1 cellular context compared by ENCODE assay signal in genomic region chr7:157233677-157234076, GRCh38.
TF ChIP-seq lines count a peak whose summit lies in the region.

No MANE protein-coding gene starts in this region.

TF ChIP-seq in GM12878, 131 proteins besides CTCF, POLR2A, EP300 and RAD21 (continued from another document):
- TF ChIP-seq BCL3 (IDR thresholded peaks at IDR 0.05; ENCODE audit: borderline replicate concordance, insufficient read depth, low read depth, low read length, poor library complexity, severe bottlenecking) = no peak
- no peak for TF ChIP-seq STAT1 (conservative IDR thresholded peaks at IDR 0.05)
- TF ChIP-seq YBX1 (IDR thresholded peaks at IDR 0.05) = no peak
- no peak for TF ChIP-seq NR2F1 (conservative IDR thresholded peaks at IDR 0.05)
- no peak for TF ChIP-seq SREBF2 (IDR thresholded peaks at IDR 0.05; ENCODE audit: low read length)
- TF ChIP-seq KDM1A (IDR thresholded peaks at IDR 0.05; ENCODE audit: borderline replicate concordance) = no peak
- no peak for TF ChIP-seq ESRRA (IDR thresholded peaks at IDR 0.05; ENCODE audit: low read length)
- TF ChIP-seq CUX1 (IDR thresholded peaks at IDR 0.05; ENCODE audit: insufficient replicate concordance, low read depth, low read length) = no peak
- no peak for TF ChIP-seq SUPT20H (IDR thresholded peaks at IDR 0.05; ENCODE audit: borderline replicate concordance, control insufficient read depth, low read depth, low read length)
